Comparison of ENCODE assay signal across 8 cellular contexts in genomic region chr11:64316620-64317324, GRCh38. TPM values are rescaled to one million over a fixed set of nuclear protein-coding genes. Genes with fewer than 3 reads are reported as not detected.
DNase-seq lines count a peak whose midpoint lies in the region; ATAC-seq and TF ChIP-seq lines count a peak whose summit lies in the region.
"Not testable (repeated sequence)": the region's sequence is repeated elsewhere in the genome, so short reads cannot be mapped to it uniquely, and the experiment has no call there.

No MANE protein-coding gene starts in this region.

- POLR2A ChIA-PET in BJ (lab: Charles Lee): not testable (repeated sequence)
- POLR2A ChIA-PET in PC-9 (lab: Charles Lee; ENCODE audit: unreplicated experiment): interaction anchor here (0.6 to 2.0 kb wide), 8 partner anchors 15 to 80 kb away, joined by 3 to 38 read pairs (median 6); no protein-coding TSS in a partner anchor

- H3K79me2 ChIP-seq in PC-9 (ENCODE audit: low read depth): peaks cover 59% of the 10 kb centered on the region
- not testable (repeated sequence) for H3K79me2 ChIP-seq in smooth muscle cell (ENCODE audit: low read depth)

- H3K36me3 Mint-ChIP-seq in activated T-helper 17 cell treated with anti-CD3 and anti-CD28 coated beads, Interleukin-2, amount 50 U/mL, for 72 hours (ENCODE audit: low read depth): peaks cover 80% of the 10 kb centered on the region

- H3K36me3 ChIP-seq in BJ (ENCODE audit: control insufficient read depth, insufficient read depth, low read length) (peaks cover 13% of the 10 kb centered on the region), right lobe of liver (peaks cover 0 to 22% (median 10%) of the 10 kb centered on the region in 4 donors)
- not testable (repeated sequence) for H3K36me3 ChIP-seq in PC-9 (ENCODE audit: low read depth); endocrine pancreas (ENCODE audit: control insufficient read depth, insufficient read depth, low read length); smooth muscle cell (ENCODE audit: low read depth)

- intact Hi-C loops in PC-9 (cut with micrococcal nuclease; ENCODE audit: unreplicated experiment): loop anchor here (1.0 to 2.0 kb wide), 3 partner anchors 16 to 76 kb away; partner anchors contain the start of gene FKBP2
- intact Hi-C loops in right lobe of liver (cut with DNase I): not testable (repeated sequence)

- WGBS in right lobe of liver (ENCODE audit: insufficient coverage, low coverage, low lambda C conversion rate, missing lambda C conversion rate): 3% methylated on average over 22 of the region's 32 CpGs
- WGBS in smooth muscle cell (ENCODE audit: low lambda C conversion rate): 9% methylated on average over 32 of the region's 32 CpGs

- H2AFZ ChIP-seq in PC-9: peak overlapping the region; percentile 71
- H2AFZ ChIP-seq in smooth muscle cell (ENCODE audit: low read depth): peak overlapping the region; percentile 42

- TF ChIP-seq POLR2A in right lobe of liver (IDR thresholded peaks at IDR 0.05): not testable (repeated sequence)

- TF ChIP-seq CTCF in BJ (IDR thresholded peaks at IDR 0.05; ENCODE audit: insufficient read depth, low read depth, low read length); smooth muscle cell (IDR thresholded peaks at IDR 0.05; ENCODE audit: borderline replicate concordance, insufficient read depth, poor library complexity, severe bottlenecking): not testable (repeated sequence)
- TF ChIP-seq CTCF in PC-9 (conservative IDR thresholded peaks at IDR 0.05): peak; percentile 58
- peak in 2 of 4 donors; percentile 13 to 18 for TF ChIP-seq CTCF in right lobe of liver (IDR thresholded peaks at IDR 0.05)

- peak; percentile 3 for ATAC-seq in GM19397 (IDR thresholded peaks at IDR 0.05; ENCODE audit: unreplicated experiment)
- ATAC-seq in activated T-helper 17 cell treated with anti-CD3 and anti-CD28 coated beads, Interleukin-2, amount 50 U/mL, for 72 hours (replicated peaks): peak; percentile 5
- ATAC-seq in right lobe of liver: peak; percentile 0 to 6 (median 4)

- H3K9ac ChIP-seq in endocrine pancreas (ENCODE audit: control insufficient read depth, insufficient read depth, low read length) (peak overlapping the region; percentile 94), smooth muscle cell (ENCODE audit: low read depth) (peak overlapping the region; percentile 88)

- H3K27ac ChIP-seq in PC-9: peak overlapping the region; percentile 87
- H3K27ac ChIP-seq in right lobe of liver: peak overlapping the region; percentile 92 to 99 (median 97)
- H3K27ac ChIP-seq in smooth muscle cell (ENCODE audit: low read depth): peak overlapping the region; percentile 96

- peaks cover 72% of the 10 kb centered on the region for H3F3A ChIP-seq in PC-9 (ENCODE audit: insufficient read depth, low read depth)
- not testable (repeated sequence) for H3F3A ChIP-seq in smooth muscle cell (ENCODE audit: low read depth)

- peak overlapping the region; percentile 92 for H3K4me3 Mint-ChIP-seq in activated T-helper 17 cell treated with anti-CD3 and anti-CD28 coated beads, Interleukin-2, amount 50 U/mL, for 72 hours

- CTCF ChIA-PET in BJ (lab: Yijun Ruan, JAX): interaction anchor here (1.0 to 6.3 kb wide), 10 partner anchors 11 to 91 kb away, joined by 3 to 41 read pairs (median 5); partner anchors contain the start of genes ESRRA, NUDT22 and TRPT1
- CTCF ChIA-PET in PC-9 (lab: Charles Lee): interaction anchor here (0.5 to 2.7 kb wide), 12 partner anchors 16 to 1830 kb away, joined by 3 to 87 read pairs (median 8); no protein-coding TSS in a partner anchor

- H4K20me1 ChIP-seq in PC-9 (ENCODE audit: insufficient read depth); smooth muscle cell (ENCODE audit: low read depth): not testable (repeated sequence)

- H3K4me2 ChIP-seq in PC-9 (peak overlapping the region; percentile 79), smooth muscle cell (peak overlapping the region; percentile 90)

- not testable (repeated sequence) for H3K9me2 ChIP-seq in PC-9 (ENCODE audit: insufficient read depth)

- not testable (repeated sequence) for H3K27me3 Mint-ChIP-seq in activated T-helper 17 cell treated with anti-CD3 and anti-CD28 coated beads, Interleukin-2, amount 50 U/mL, for 72 hours

- H3K9me3 Mint-ChIP-seq in activated T-helper 17 cell treated with anti-CD3 and anti-CD28 coated beads, Interleukin-2, amount 50 U/mL, for 72 hours: not testable (repeated sequence)

- H3K4me3 ChIP-seq in BJ (ENCODE audit: low read depth, low read length) (peak overlapping the region; percentile 98), PC-9 (peak overlapping the region; percentile 69), endocrine pancreas (ENCODE audit: control insufficient read depth, insufficient read depth, low read length) (peak overlapping the region; percentile 54), right lobe of liver (peak overlapping the region; percentile 86 to 94 (median 93)), smooth muscle cell (peak overlapping the region; percentile 95)
- peak overlapping the region; percentile 85 for H3K4me3 ChIP-seq in Jurkat, Clone E6-1 (ENCODE audit: low read length)

- H3K27me3 ChIP-seq in BJ (ENCODE audit: control insufficient read depth, insufficient read depth, low read length); PC-9 (ENCODE audit: insufficient read depth, low read depth); endocrine pancreas (ENCODE audit: control insufficient read depth, insufficient read depth, low read length); right lobe of liver; smooth muscle cell (ENCODE audit: low read depth): not testable (repeated sequence)

- H3K4me1 Mint-ChIP-seq in activated T-helper 17 cell treated with anti-CD3 and anti-CD28 coated beads, Interleukin-2, amount 50 U/mL, for 72 hours: peaks cover 23% of the 10 kb centered on the region

- not testable (repeated sequence) for H3K9me3 ChIP-seq in PC-9 (ENCODE audit: insufficient read depth, low read depth); endocrine pancreas (ENCODE audit: control insufficient read depth, low read length); right lobe of liver; smooth muscle cell (replicated peaks; ENCODE audit: low read depth)

- not testable (repeated sequence) for DNase-seq in BJ (ENCODE audit: low read depth); Jurkat, Clone E6-1 (ENCODE audit: low read depth, low spot score); smooth muscle cell (lab: John Stamatoyannopoulos, UW; ENCODE audit: unreplicated experiment)
- DNase-seq in PC-9: peak; percentile 70 to 78
- peak in 1 of 3 donors; percentile 71 for DNase-seq in right lobe of liver

- TSS peak; percentile 99 for BruUV-seq in PC-9 (replicated peaks; lab: Mats Ljungman, UMichigan)

- H3K4me1 ChIP-seq in PC-9 (replicated peaks; ENCODE audit: insufficient read depth): peaks cover 43% of the 10 kb centered on the region
- H3K4me1 ChIP-seq in endocrine pancreas (ENCODE audit: control insufficient read depth, insufficient read depth, low read length); smooth muscle cell (ENCODE audit: low read depth): not testable (repeated sequence)
- H3K4me1 ChIP-seq in right lobe of liver: peaks cover 0 to 15% (median 7%) of the 10 kb centered on the region in 4 donors

- peak overlapping the region; percentile 97 for H3K27ac Mint-ChIP-seq in activated T-helper 17 cell treated with anti-CD3 and anti-CD28 coated beads, Interleukin-2, amount 50 U/mL, for 72 hours

RNA-seq across cellular contexts. Expression of gene TRMT112, which starts 0.6 kb away (rescaled TPM):
- polyA plus RNA-seq in BJ (2011; rRNA removed): 154 and 189 TPM in 2 replicates
- 37.3 and 47.2 TPM in 2 replicates for polyA minus RNA-seq in BJ (2011; rRNA and poly(A)+ RNA removed)
- polyA plus RNA-seq in Jurkat, Clone E6-1 (2012; ENCODE audit: insufficient read depth, insufficient read length): 483 TPM
- 264 and 275 TPM in 2 replicates for total RNA-seq in PC-9 (2021)
- 100 to 1,000 TPM; 157 to 218 TPM for total RNA-seq in activated T-helper 17 cell treated with anti-CD3 and anti-CD28 coated beads, Interleukin-2, amount 50 U/mL, for 72 hours
- total RNA-seq in right lobe of liver: 100 to 1,000 TPM in 2 of 6 experiments, 10 to 100 TPM in 4; 58.0 to 122 (median 85.3) TPM
- total RNA-seq in smooth muscle cell: 218 and 285 TPM in 2 replicates
- 327 and 353 TPM in 2 replicates for polyA plus RNA-seq in smooth muscle cell

RNA-seq across cellular contexts. Expression of gene PRDX5, which starts 1.1 kb away (rescaled TPM):
- polyA plus RNA-seq in BJ (2011; rRNA removed): 398 and 468 TPM in 2 replicates
- polyA minus RNA-seq in BJ (2011; rRNA and poly(A)+ RNA removed): 62.2 and 102 TPM in 2 replicates
- 434 TPM for polyA plus RNA-seq in Jurkat, Clone E6-1 (2012; ENCODE audit: insufficient read depth, insufficient read length)
- total RNA-seq in PC-9 (2021): 381 and 441 TPM in 2 replicates
- total RNA-seq in activated T-helper 17 cell treated with anti-CD3 and anti-CD28 coated beads, Interleukin-2, amount 50 U/mL, for 72 hours: 100 to 1,000 TPM; 124 to 164 TPM
- total RNA-seq in right lobe of liver: 100 to 1,000 TPM in 2 of 6 experiments, 10 to 100 TPM in 4; 84.0 to 172 (median 89.3) TPM
- 169 and 209 TPM in 2 replicates for total RNA-seq in smooth muscle cell
- polyA plus RNA-seq in smooth muscle cell: 461 and 474 TPM in 2 replicates

RNA-seq across cellular contexts. Expression of gene ESRRA, which starts 11.4 kb away (rescaled TPM):
- polyA plus RNA-seq in BJ (2011; rRNA removed): 8.9 and 17.4 TPM in 2 replicates
- polyA minus RNA-seq in BJ (2011; rRNA and poly(A)+ RNA removed): 8.5 and 11.2 TPM in 2 replicates
- 19.9 TPM for polyA plus RNA-seq in Jurkat, Clone E6-1 (2012; ENCODE audit: insufficient read depth, insufficient read length)
- total RNA-seq in PC-9 (2021): 61.0 and 64.6 TPM in 2 replicates
- 10 to 100 TPM; 31.2 to 55.7 TPM for total RNA-seq in activated T-helper 17 cell treated with anti-CD3 and anti-CD28 coated beads, Interleukin-2, amount 50 U/mL, for 72 hours
- 10 to 100 TPM; 28.5 to 82.6 (median 47.7) TPM for total RNA-seq in right lobe of liver
- total RNA-seq in smooth muscle cell: 7.7 and 8.0 TPM in 2 replicates
- 16.7 and 29.4 TPM in 2 replicates for polyA plus RNA-seq in smooth muscle cell

RNA-seq across cellular contexts. Expression of gene CATSPERZ, which starts 16.6 kb away (rescaled TPM):
- polyA plus RNA-seq in BJ (2011; rRNA removed) (not detected in 2 replicates), smooth muscle cell (not detected in 2 replicates)
- polyA minus RNA-seq in BJ (2011; rRNA and poly(A)+ RNA removed): not detected in 2 replicates
- polyA plus RNA-seq in Jurkat, Clone E6-1 (2012; ENCODE audit: insufficient read depth, insufficient read length): not detected
- total RNA-seq in PC-9 (2021) (1.3 TPM in 1 of 2 replicates, not detected in the other), right lobe of liver (not detected), smooth muscle cell (not detected in 2 replicates)
- not detected for total RNA-seq in activated T-helper 17 cell treated with anti-CD3 and anti-CD28 coated beads, Interleukin-2, amount 50 U/mL, for 72 hours

RNA-seq across cellular contexts. Expression of gene CCDC88B, which starts 23.2 kb away (rescaled TPM):
- 0.49 and 0.66 TPM in 2 replicates for polyA plus RNA-seq in BJ (2011; rRNA removed)
- 0.09 TPM in 1 of 2 replicates, not detected in the other for polyA minus RNA-seq in BJ (2011; rRNA and poly(A)+ RNA removed)
- 16.2 TPM for polyA plus RNA-seq in Jurkat, Clone E6-1 (2012; ENCODE audit: insufficient read depth, insufficient read length)
- total RNA-seq in PC-9 (2021): 9.6 and 15.1 TPM in 2 replicates
- total RNA-seq in activated T-helper 17 cell treated with anti-CD3 and anti-CD28 coated beads, Interleukin-2, amount 50 U/mL, for 72 hours: 100 to 1,000 TPM; 120 to 125 TPM
- total RNA-seq in right lobe of liver: 10 to 100 TPM in 1 of 6 experiments, 1 to 10 TPM in 5; 2.4 to 10.6 (median 4.9) TPM
- 0.22 and 2.2 TPM in 2 replicates for total RNA-seq in smooth muscle cell
- polyA plus RNA-seq in smooth muscle cell: 2.2 and 3.4 TPM in 2 replicates
